In genomic region chrX:135522878-135523693, GRCh38 we compare ENCODE assay signal across 1 cellular context.
TF ChIP-seq lines count a peak whose summit lies in the region.

No MANE protein-coding gene starts in this region.

TF ChIP-seq in K562, 482 proteins besides CTCF, POLR2A, EP300 and RAD21 (continued from another document):
- TF ChIP-seq PCBP2 (IDR thresholded peaks at IDR 0.05; ENCODE audit: low read depth, low read length, poor library complexity, severe bottlenecking), result no peak
- no peak for TF ChIP-seq ATF1 (CRISPR knock-in tag; IDR thresholded peaks at IDR 0.05)
- 0 out of 2 replicates have a peak, but pooled peaks have one; percentile 9 for TF ChIP-seq ATF1 (tag; IDR thresholded peaks at IDR 0.05)
- TF ChIP-seq MAFG (tag; conservative IDR thresholded peaks at IDR 0.05), result no peak
- TF ChIP-seq KLF13 (tag; IDR thresholded peaks at IDR 0.05; ENCODE audit: borderline replicate concordance, low read depth), result no peak
- no peak for TF ChIP-seq TEAD4 (IDR thresholded peaks at IDR 0.05; ENCODE audit: low read length)
- TF ChIP-seq TEAD4 (CRISPR knock-in tag; IDR thresholded peaks at IDR 0.05; ENCODE audit: borderline replicate concordance), result no peak
- TF ChIP-seq OTX1 (CRISPR knock-in tag; IDR thresholded peaks at IDR 0.05), result no peak
- no peak for TF ChIP-seq GABPB1 (CRISPR knock-in tag; IDR thresholded peaks at IDR 0.05)
- TF ChIP-seq MTA2 (IDR thresholded peaks at IDR 0.05; ENCODE audit: low read depth), result no peak
- no peak for TF ChIP-seq ZBTB17 (CRISPR knock-in tag; IDR thresholded peaks at IDR 0.05)
- no peak for TF ChIP-seq SLC30A9 (CRISPR knock-in tag; IDR thresholded peaks at IDR 0.05)
- no peak for TF ChIP-seq ZNF277 (CRISPR knock-in tag; IDR thresholded peaks at IDR 0.05; ENCODE audit: borderline replicate concordance)
- no peak for TF ChIP-seq TCFL5 (CRISPR knock-in tag; conservative IDR thresholded peaks at IDR 0.05)
- TF ChIP-seq NCOA2 (IDR thresholded peaks at IDR 0.05; ENCODE audit: partially characterized antibody in 2 of 2), result no peak
- TF ChIP-seq NR4A1 (CRISPR knock-in tag; IDR thresholded peaks at IDR 0.05), result no peak
- no peak for TF ChIP-seq NR4A1 (tag; IDR thresholded peaks at IDR 0.05)
- TF ChIP-seq ZNF395 (CRISPR knock-in tag; IDR thresholded peaks at IDR 0.05), result 0 out of 2 replicates have a peak, but pooled peaks have one; percentile 48
- TF ChIP-seq CREB3L1 (IDR thresholded peaks at IDR 0.05; ENCODE audit: borderline replicate concordance, low read depth), result no peak
- TF ChIP-seq SMAD4 (CRISPR knock-in tag; conservative IDR thresholded peaks at IDR 0.05), result 0 out of 2 replicates have a peak, but pooled peaks have one; percentile 23
